Comparison of ENCODE assay signal across 11 cellular contexts in the genomic region with DNA sequence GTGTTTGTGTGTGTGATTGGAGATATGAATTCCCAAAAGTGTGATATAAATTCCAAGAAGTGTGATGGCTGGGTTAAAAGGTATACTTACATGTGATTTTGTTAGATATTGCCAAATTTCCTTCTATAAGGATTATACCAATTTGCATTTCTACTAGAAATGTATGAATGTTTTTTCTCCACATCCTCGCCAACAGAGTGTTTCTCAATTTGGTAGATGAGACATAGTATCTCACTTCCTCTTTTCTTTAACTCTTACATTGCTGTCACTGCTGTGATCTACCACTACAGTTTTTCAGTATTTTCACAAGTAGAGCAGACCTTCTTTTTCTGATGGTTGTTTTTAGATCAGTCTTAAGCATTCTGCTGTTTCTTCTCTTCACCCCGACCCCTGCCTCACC.
DNase-seq lines count a peak whose midpoint lies in the region; ATAC-seq lines count a peak whose summit lies in the region.
"Had no signal": no experiment of that assay in that cellular context is flagged by ENCODE, and none has a peak within 500 bp of the region (broad histone marks: within the 10 kb centered on the region; RNA-seq: fewer than 3 reads in every experiment).

No MANE protein-coding gene starts in this region.

- POLR2A ChIA-PET in T-cell (lab: Charles Lee) = interaction anchor here (0.7 kb wide), 2 partner anchors 18 to 85 kb away, joined by 5 to 7 read pairs; no protein-coding TSS in a partner anchor

- H3K9me3 Mint-ChIP-seq in T-cell = no peaks in the 10 kb centered on the region
- H3K9me3 Mint-ChIP-seq: type B pancreatic cell had no signal

- H3K27ac Mint-ChIP-seq in T-cell = no peak overlapping the region
- H3K27ac Mint-ChIP-seq: type B pancreatic cell had no signal

- peaks cover 7% of the 10 kb centered on the region for H3K36me3 Mint-ChIP-seq in T-cell

- no peak overlapping the region for H3K4me3 Mint-ChIP-seq in T-cell
- H3K4me3 Mint-ChIP-seq: type B pancreatic cell had no signal

- CTCF ChIA-PET in T-cell (lab: Charles Lee) = no interaction called here

- no peaks in the 10 kb centered on the region for H3K27me3 Mint-ChIP-seq in T-cell
- H3K27me3 Mint-ChIP-seq: type B pancreatic cell had no signal

- DNase-seq in GDM1 (lab: John Stamatoyannopoulos, UW) (peak; percentile 16), amniotic epithelial cell (ENCODE audit: low read depth) (peak; percentile 53), middle frontal gyrus (ENCODE audit: extremely low spot score, low spot score) (no peak), anterior cingulate cortex (lab: John Stamatoyannopoulos, UW) (no peak), DMS53 treated with DMSO at 0.1 percent for 48 hours (lab: John Stamatoyannopoulos, UW; ENCODE audit: unreplicated experiment) (no peak), T-cell (no peak)
- DNase-seq: central memory CD4-positive, alpha-beta T cell; DMS79 treated with DMSO at 0.1 percent for 48 hours had no signal

- ATAC-seq in GM21390 (IDR thresholded peaks at IDR 0.05; ENCODE audit: unreplicated experiment) = peak; percentile 95
- ATAC-seq in HG03439 (IDR thresholded peaks at IDR 0.05; ENCODE audit: unreplicated experiment) = peak; percentile 91
- ATAC-seq in T-cell (replicated peaks in 1 of 4) = no peak

- H3K4me1 Mint-ChIP-seq in T-cell = peaks cover 0 to 9% (median 6%) of the 10 kb centered on the region in 3 donors

Comparison
In these comparisons a context has a peak if more than half of its experiments do, and no peak if none do; other contexts are left out.
1. DNase-seq: peak in GDM1 (single experiment) and amniotic epithelial cell (single experiment); none in middle frontal gyrus (single experiment), anterior cingulate cortex (0 of 58), DMS53 treated with DMSO at 0.1 percent for 48 hours (single experiment) and T-cell (0 of 34).
2. ATAC-seq: peak in GM21390 (single experiment) and HG03439 (single experiment); none in T-cell (0 of 4).